ENCODE assay signal across 15 cellular contexts in the genomic region with DNA sequence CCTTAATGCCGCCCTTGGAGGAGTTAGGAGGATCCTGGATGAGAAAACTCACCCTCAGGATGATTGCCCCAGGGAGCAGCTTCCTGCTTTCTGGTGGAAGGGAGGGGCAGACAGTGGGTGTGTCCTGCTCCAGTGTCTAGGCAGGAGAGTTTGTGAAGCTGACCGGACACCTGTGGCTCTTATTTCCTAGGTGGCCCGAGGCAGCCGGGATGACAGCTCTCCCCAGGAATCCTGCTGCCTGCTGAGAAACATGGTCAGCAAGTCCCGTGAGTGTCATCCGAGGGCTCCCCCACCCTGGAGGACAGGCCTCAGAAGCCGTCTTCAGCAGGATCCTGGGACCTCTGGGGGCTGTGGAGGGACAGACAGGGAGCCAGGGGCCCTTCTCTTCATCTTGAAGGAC. TPM values are rescaled to one million over a fixed set of nuclear protein-coding genes. Genes with fewer than 3 reads are reported as not detected.
DNase-seq lines count a peak whose midpoint lies in the region; ATAC-seq and TF ChIP-seq lines count a peak whose summit lies in the region.
"Had no signal": no experiment of that assay in that cellular context is flagged by ENCODE, and none has a peak within 500 bp of the region (broad histone marks: within the 10 kb centered on the region; RNA-seq: fewer than 3 reads in every experiment).

No MANE protein-coding gene starts in this region.

- no peaks in the 10 kb centered on the region for H3K9me3 Mint-ChIP-seq in stimulated activated effector memory CD8-positive, alpha-beta T cell treated with anti-CD3 and anti-CD28 coated beads, Interleukin-12 subunit alpha, Interleukin-12 subunit beta, amount 100 ng/mL, for 72 hours
- H3K9me3 Mint-ChIP-seq: H9 had no signal

- no peak for TF ChIP-seq CTCF in RWPE1 (conservative IDR thresholded peaks at IDR 0.05; ENCODE audit: low read depth)
- TF ChIP-seq CTCF in hepatocyte (IDR thresholded peaks at IDR 0.05; ENCODE audit: poor library complexity) = no peak

- CTCF ChIA-PET in RWPE1 (lab: Yijun Ruan, JAX) = interaction anchor here (0.7 kb wide), 1 partner anchor 1107 kb away, joined by 4 read pairs; no protein-coding TSS in a partner anchor

- intact Hi-C loops in sciatic nerve (cut with DNase I) = loop anchor here (10.0 kb wide), 1 partner anchor 51 kb away; a partner anchor contains a TSS

- peak overlapping the region; percentile 32 for H3K27ac Mint-ChIP-seq in stimulated activated effector memory CD8-positive, alpha-beta T cell treated with anti-CD3 and anti-CD28 coated beads, Interleukin-12 subunit alpha, Interleukin-12 subunit beta, amount 100 ng/mL, for 72 hours
- H3K27ac Mint-ChIP-seq: activated CD4-positive, alpha-beta T cell treated with anti-CD3 and anti-CD28 coated beads for 36 hours; B cell; naive B cell; progenitor cell of endocrine pancreas had no signal

- ATAC-seq in stimulated activated effector memory CD8-positive, alpha-beta T cell treated with anti-CD3 and anti-CD28 coated beads, Interleukin-12 subunit alpha, Interleukin-12 subunit beta, amount 100 ng/mL, for 72 hours = no peak
- no peak for ATAC-seq in sciatic nerve
- ATAC-seq: activated CD4-positive, alpha-beta T cell treated with anti-CD3 and anti-CD28 coated beads for 36 hours; HepG2 had no signal

- no peaks in the 10 kb centered on the region for H3K9me2 ChIP-seq in hepatocyte (replicated peaks; ENCODE audit: insufficient read depth)

- H3K27ac ChIP-seq in RWPE1 (peak overlapping the region; percentile 89), hepatocyte (peak overlapping the region; percentile 76)

- H3K4me1 ChIP-seq in hepatocyte (ENCODE audit: insufficient read depth) = no peaks in the 10 kb centered on the region

- no peaks in the 10 kb centered on the region for H3K4me1 Mint-ChIP-seq in stimulated activated effector memory CD8-positive, alpha-beta T cell treated with anti-CD3 and anti-CD28 coated beads, Interleukin-12 subunit alpha, Interleukin-12 subunit beta, amount 100 ng/mL, for 72 hours
- H3K4me1 Mint-ChIP-seq: activated CD4-positive, alpha-beta T cell treated with anti-CD3 and anti-CD28 coated beads for 36 hours; B cell; naive B cell had no signal

- no peaks in the 10 kb centered on the region for H3K9me3 ChIP-seq in hepatocyte (ENCODE audit: low read depth)

- DNase-seq in ELF-1 (ENCODE audit: low read depth, low spot score) (peak; percentile 83), RWPE1 (ENCODE audit: low spot score) (peak; percentile 64), hepatocyte (ENCODE audit: low spot score) (no peak), OCI-M2 (lab: John Stamatoyannopoulos, UW; ENCODE audit: unreplicated experiment) (no peak), anterior cingulate cortex (lab: John Stamatoyannopoulos, UW) (no peak), sciatic nerve (ENCODE audit: low spot score) (no peak), amygdala (lab: John Stamatoyannopoulos, UW) (no peak)
- no peak for DNase-seq in stimulated activated effector memory CD8-positive, alpha-beta T cell treated with anti-CD3 and anti-CD28 coated beads, Interleukin-12 subunit alpha, Interleukin-12 subunit beta, amount 100 ng/mL, for 72 hours (ENCODE audit: low spot score in 2 of 2)
- DNase-seq: activated CD4-positive, alpha-beta T cell treated with anti-CD3 and anti-CD28 coated beads for 36 hours; H9; naive B cell; SHP77 had no signal

- no peak overlapping the region for H3K4me3 ChIP-seq in hepatocyte

- H3K79me2 ChIP-seq in hepatocyte = no peaks in the 10 kb centered on the region

- no peaks in the 10 kb centered on the region for H3K27me3 ChIP-seq in hepatocyte

- H3K36me3 ChIP-seq in hepatocyte (replicated peaks; ENCODE audit: insufficient read depth, low read depth) = no peaks in the 10 kb centered on the region

- POLR2A ChIA-PET in RWPE1 (lab: Yijun Ruan, JAX; ENCODE audit: low non-redundant PET) = interaction anchor here (1.0 kb wide), 1 partner anchor 52 kb away, joined by 3 read pairs; no protein-coding TSS in a partner anchor

- H2AFZ ChIP-seq in hepatocyte = no peak overlapping the region

- H4K20me1 ChIP-seq in hepatocyte (ENCODE audit: insufficient read depth, poor library complexity, severe bottlenecking) = no peaks in the 10 kb centered on the region

- no peak overlapping the region for H3K4me3 Mint-ChIP-seq in stimulated activated effector memory CD8-positive, alpha-beta T cell treated with anti-CD3 and anti-CD28 coated beads, Interleukin-12 subunit alpha, Interleukin-12 subunit beta, amount 100 ng/mL, for 72 hours
- H3K4me3 Mint-ChIP-seq: activated CD4-positive, alpha-beta T cell treated with anti-CD3 and anti-CD28 coated beads for 36 hours; B cell; H9; naive B cell had no signal

- H3K4me2 ChIP-seq in hepatocyte = peak overlapping the region; percentile 41

- WGBS in hepatocyte (ENCODE audit: low lambda C conversion rate, missing lambda C conversion rate) = 74% methylated on average over 7 of the region's 7 CpGs

- peaks cover 18% of the 10 kb centered on the region for H3K36me3 Mint-ChIP-seq in stimulated activated effector memory CD8-positive, alpha-beta T cell treated with anti-CD3 and anti-CD28 coated beads, Interleukin-12 subunit alpha, Interleukin-12 subunit beta, amount 100 ng/mL, for 72 hours

RNA-seq across cellular contexts. Expression of a gene that starts 50.4 kb away (rescaled TPM):
- total RNA-seq in hepatocyte = 25.2 and 31.5 TPM in 2 replicates
- polyA plus RNA-seq in hepatocyte = 31.0 and 33.5 TPM in 2 replicates
- 72.4 TPM for total RNA-seq in sciatic nerve

Comparison
In these comparisons a context has a peak if more than half of its experiments do, and no peak if none do; other contexts are left out.
1. DNase-seq: peak in ELF-1 (single experiment) and RWPE1 (single experiment); none in hepatocyte (single experiment), stimulated activated effector memory CD8-positive, alpha-beta T cell treated with anti-CD3 and anti-CD28 coated beads, Interleukin-12 subunit alpha, Interleukin-12 subunit beta, amount 100 ng/mL, for 72 hours (0 of 2), OCI-M2 (single experiment), anterior cingulate cortex (0 of 58), sciatic nerve (single experiment) and amygdala (0 of 56).